Comparison of ENCODE assay signal across 17 cellular contexts in the genomic region with DNA sequence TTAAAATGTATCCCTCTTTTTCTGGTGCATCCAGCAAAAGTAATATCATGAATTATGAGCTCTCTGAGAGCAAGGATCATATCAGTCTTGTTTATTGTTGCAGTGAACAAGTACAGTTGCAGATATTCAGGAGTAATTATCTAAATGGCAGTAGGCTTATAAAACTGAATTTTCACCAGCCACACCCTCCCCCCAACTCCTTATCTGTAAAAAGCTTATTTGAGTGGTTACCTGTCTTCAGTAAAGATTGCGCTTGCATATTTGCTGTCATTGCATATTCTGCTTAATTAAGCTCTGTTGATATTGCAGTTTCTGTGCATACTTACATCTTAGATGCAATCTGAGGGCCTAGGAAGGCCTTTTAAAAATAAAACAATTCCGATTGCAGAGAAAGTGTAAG.
"Had no signal": no experiment of that assay in that cellular context is flagged by ENCODE, and none has a peak within 500 bp of the region (broad histone marks: within the 10 kb centered on the region; RNA-seq: fewer than 3 reads in every experiment).

No MANE protein-coding gene starts in this region.

- H3K27me3 ChIP-seq: heart left ventricle, neutrophil, stomach, transverse colon had no signal

- H3K4me3 Mint-ChIP-seq: naive thymus-derived CD4-positive, alpha-beta T cell had no signal

- H3K9me3 ChIP-seq: heart left ventricle, left ventricle myocardium inferior, lower lobe of right lung, neutrophil, psoas muscle, stomach, thoracic aorta, transverse colon had no signal

- H3K4me1 Mint-ChIP-seq: naive thymus-derived CD4-positive, alpha-beta T cell had no signal

- H3K4me3 ChIP-seq: heart left ventricle, left ventricle myocardium inferior, lower lobe of right lung, psoas muscle, stomach, thoracic aorta, transverse colon had no signal

- H3K9me3 Mint-ChIP-seq: naive thymus-derived CD4-positive, alpha-beta T cell had no signal

- H3K27ac ChIP-seq: heart left ventricle, left ventricle myocardium inferior, lower lobe of right lung, neutrophil, psoas muscle, stomach, thoracic aorta, transverse colon had no signal

- ATAC-seq: esophagus mucosa; lower lobe of right lung; naive thymus-derived CD4-positive, alpha-beta T cell; psoas muscle; sciatic nerve had no signal

- H3K36me3 ChIP-seq: neutrophil, thoracic aorta, transverse colon had no signal

- H3K4me1 ChIP-seq: lower lobe of right lung, psoas muscle had no signal

- DNase-seq: effector memory CD4-positive, alpha-beta T cell; heart left ventricle; left ventricle myocardium inferior; lower lobe of right lung; mesenchymal stem cell; naive thymus-derived CD4-positive, alpha-beta T cell; psoas muscle; retina; stimulated activated CD4-positive, alpha-beta T cell treated with anti-CD3 and anti-CD28 coated beads, Interleukin-2, amount 100 ng/mL, for 24 hours; stimulated activated CD4-positive, alpha-beta T cell treated with anti-CD3 and anti-CD28 coated beads, Interleukin-4, amount 100 ng/mL, for 4 hours; stimulated activated naive CD4-positive, alpha-beta T cell; stomach; transverse colon had no signal
